ENCODE assay signal across 20 cellular contexts in genomic region chr11:67349457-67349856, GRCh38. TPM values are rescaled to one million over a fixed set of nuclear protein-coding genes. Genes with fewer than 3 reads are reported as not detected.
DNase-seq lines count a peak whose midpoint lies in the region; ATAC-seq, FAIRE-seq and TF ChIP-seq lines count a peak whose summit lies in the region.
"Had no signal": no experiment of that assay in that cellular context is flagged by ENCODE, and none has a peak within 500 bp of the region (broad histone marks: within the 10 kb centered on the region; RNA-seq: fewer than 3 reads in every experiment).

No MANE protein-coding gene starts in this region.

- no peaks in the 10 kb centered on the region for H3K9me3 ChIP-seq in GM12878 (replicated peaks; ENCODE audit: control insufficient read depth, insufficient read depth, low read length)
- H3K9me3 ChIP-seq in prostate gland, result no peaks in the 10 kb centered on the region
- H3K9me3 ChIP-seq in endodermal cell (ENCODE audit: control insufficient read depth, low read length), result no peaks in the 10 kb centered on the region
- H3K9me3 ChIP-seq: ascending aorta had no signal

- H3K4me3 Mint-ChIP-seq in T-helper 1 cell treated with Interleukin-12 subunit alpha and Interleukin-12 subunit beta and Interleukin-4 antibody, amounts not matched to agents 30 μg/mL and 1 μg/mL, for 36 hours, result no peak overlapping the region
- no peak overlapping the region for H3K4me3 Mint-ChIP-seq in endodermal cell
- H3K4me3 Mint-ChIP-seq: activated T-helper 17 cell treated with anti-CD3 and anti-CD28 coated beads, Interleukin-2, amount 50 U/mL, for 72 hours had no signal

- TF ChIP-seq CTCF in GM12878 (IDR thresholded peaks at IDR 0.05 in 2 of 3, conservative IDR thresholded peaks at IDR 0.05 in 1 of 3; ENCODE audit: control insufficient read depth in 2 of 3, extremely low read depth in 1 of 3, insufficient read depth in 1 of 3, low read depth in 3 of 3, low read length in 3 of 3) (no peak), prostate gland (IDR thresholded peaks at IDR 0.05) (no peak), endodermal cell (conservative IDR thresholded peaks at IDR 0.05) (no peak)

- SMC1A ChIA-PET in GM12878 (lab: Charles Lee; ENCODE audit: uncharacterized antibody, unreplicated experiment), result interaction anchor here (1.7 to 15.8 kb wide), 2 partner anchors 28 to 32 kb away, joined by 4 to 646 read pairs; partner anchors contain the start of gene CLCF1

- no peaks in the 10 kb centered on the region for H3K27me3 ChIP-seq in GM12878 (replicated peaks in 1 of 2; ENCODE audit: control insufficient read depth in 2 of 2, insufficient read depth in 2 of 2, low read length in 1 of 2)
- H3K27me3 ChIP-seq in prostate gland (replicated peaks; ENCODE audit: insufficient read depth), result no peaks in the 10 kb centered on the region
- no peaks in the 10 kb centered on the region for H3K27me3 ChIP-seq in endodermal cell (ENCODE audit: control insufficient read depth, insufficient read depth, low read length, poor library complexity, severe bottlenecking)
- H3K27me3 ChIP-seq: ascending aorta, foreskin keratinocyte had no signal

- intact Hi-C loops in GM12878 (cut with micrococcal nuclease; ENCODE audit: unreplicated experiment), result no loop called here
- intact Hi-C loops in prostate gland (cut with DNase I), result no loop called here

- POLR2A ChIA-PET in HEK293T (lab: Yijun Ruan, JAX) (interaction anchor here (0.9 kb wide), 1 partner anchor 32 kb away, joined by 4 read pairs; no protein-coding TSS in a partner anchor), GM12878 (lab: Charles Lee) (interaction anchor here (1.2 to 11.4 kb wide), 4 partner anchors 30 to 77 kb away, joined by 3 to 183 read pairs (median 4); no protein-coding TSS in a partner anchor)

- peaks cover 19% of the 10 kb centered on the region for H3K79me2 ChIP-seq in GM12878 (ENCODE audit: control insufficient read depth, insufficient read depth, low read length)

- H3K36me3 ChIP-seq in GM12878 (ENCODE audit: control insufficient read depth in 2 of 2, insufficient read depth in 2 of 2, low read length in 1 of 2), result no peaks in the 10 kb centered on the region
- H3K36me3 ChIP-seq in prostate gland, result no peaks in the 10 kb centered on the region
- H3K36me3 ChIP-seq in endodermal cell (ENCODE audit: control insufficient read depth, insufficient read depth, low read length), result no peaks in the 10 kb centered on the region
- H3K36me3 ChIP-seq: ascending aorta had no signal

- 100% methylated on average over 2 of the region's 2 CpGs for WGBS in GM12878 (ENCODE audit: insufficient coverage, insufficient replicate concordance, low lambda C conversion rate, missing lambda C conversion rate)
- 90% methylated on average over 2 of the region's 2 CpGs for WGBS in prostate gland
- 83 to 95% methylated on average over 2 of the region's 2 CpGs for WGBS in endodermal cell (ENCODE audit: insufficient coverage in 1 of 2, insufficient read length in 1 of 2), 2 experiments

- no peak for TF ChIP-seq RAD21 in GM12878 (IDR thresholded peaks at IDR 0.05; ENCODE audit: insufficient read depth, low read depth, low read length)

- no peak for FAIRE-seq in GM12878 (lab: Jason Lieb, UNC)
- FAIRE-seq: endothelial cell of umbilical vein, small intestine had no signal

- RAD21 ChIA-PET in GM12878 (lab: Charles Lee; ENCODE audit: unreplicated experiment), result interaction anchor here (1.0 to 10.1 kb wide), 4 partner anchors 22 to 119 kb away, joined by 3 to 525 read pairs (median 98); partner anchors contain the start of gene CLCF1

- no peak for DNase-seq in T-helper 1 cell
- peak; percentile 3 for DNase-seq in HEK293T (ENCODE audit: extremely low spot score)
- no peak for DNase-seq in GM12878 (ENCODE audit: low read depth, low spot score)
- no peak for DNase-seq in prostate gland (ENCODE audit: low spot score)
- DNase-seq in left lobe of liver (ENCODE audit: low spot score), result no peak
- DNase-seq in DMS 273 treated with DMSO at 0.1 percent for 48 hours (lab: John Stamatoyannopoulos, UW), result no peak
- DNase-seq in endodermal cell, result no peak
- DNase-seq: 8988T; activated CD8-positive, alpha-beta memory T cell treated with anti-CD3 and anti-CD28 coated beads for 24 hours; foreskin keratinocyte; HCEC 1CT; NCI-H1436 treated with DMSO at 0.1 percent for 48 hours; small intestine had no signal

- H3K4me2 ChIP-seq in GM12878 (ENCODE audit: control insufficient read depth, insufficient read depth), result no peak overlapping the region; the same call in 1 of the 2 replicates

- H3K27ac Mint-ChIP-seq in T-helper 1 cell treated with Interleukin-12 subunit alpha and Interleukin-12 subunit beta and Interleukin-4 antibody, amounts not matched to agents 30 μg/mL and 1 μg/mL, for 36 hours, result peak overlapping the region; percentile 27
- H3K27ac Mint-ChIP-seq in endodermal cell, result no peak overlapping the region
- H3K27ac Mint-ChIP-seq: activated T-helper 17 cell treated with anti-CD3 and anti-CD28 coated beads, Interleukin-2, amount 50 U/mL, for 72 hours had no signal

- H3K4me1 ChIP-seq in GM12878 (ENCODE audit: control insufficient read depth, insufficient read depth, low read length) (peaks cover 54% of the 10 kb centered on the region), prostate gland (replicated peaks) (peaks cover 23% of the 10 kb centered on the region), endodermal cell (ENCODE audit: control insufficient read depth, insufficient read depth, low read length) (peaks cover 11% of the 10 kb centered on the region)

- CTCF ChIA-PET in HEK293T (lab: Yijun Ruan, JAX), result interaction anchor here (0.5 to 11.6 kb wide), 2 partner anchors 33 to 1239 kb away, joined by 4 to 182 read pairs; no protein-coding TSS in a partner anchor
- CTCF ChIA-PET in GM12878 (lab: Yijun Ruan, JAX), result interaction anchor here (1.1 to 26.2 kb wide), 6 partner anchors 13 to 319 kb away, joined by 3 to 1301 read pairs (median 4); partner anchors contain the start of genes CLCF1 and RAD9A

- H3K9me3 Mint-ChIP-seq in T-helper 1 cell treated with Interleukin-12 subunit alpha and Interleukin-12 subunit beta and Interleukin-4 antibody, amounts not matched to agents 30 μg/mL and 1 μg/mL, for 36 hours, result no peaks in the 10 kb centered on the region
- H3K9me3 Mint-ChIP-seq in endodermal cell, result no peaks in the 10 kb centered on the region
- H3K9me3 Mint-ChIP-seq: activated T-helper 17 cell treated with anti-CD3 and anti-CD28 coated beads, Interleukin-2, amount 50 U/mL, for 72 hours had no signal

- H4K20me1 ChIP-seq in GM12878 (ENCODE audit: control insufficient read depth, insufficient read depth), result no peaks in the 10 kb centered on the region

- no peaks in the 10 kb centered on the region for H3K27me3 Mint-ChIP-seq in T-helper 1 cell treated with Interleukin-12 subunit alpha and Interleukin-12 subunit beta and Interleukin-4 antibody, amounts not matched to agents 30 μg/mL and 1 μg/mL, for 36 hours (ENCODE audit: low read depth)
- H3K27me3 Mint-ChIP-seq in endodermal cell (ENCODE audit: insufficient read depth), result no peaks in the 10 kb centered on the region
- H3K27me3 Mint-ChIP-seq: activated T-helper 17 cell treated with anti-CD3 and anti-CD28 coated beads, Interleukin-2, amount 50 U/mL, for 72 hours had no signal

- H3K9ac ChIP-seq in GM12878 (ENCODE audit: control insufficient read depth, insufficient read depth, low read length) (no peak overlapping the region), endodermal cell (ENCODE audit: extremely low read depth, low read length, poor library complexity, severe bottlenecking) (no peak overlapping the region)

- no peak overlapping the region for H3K27ac ChIP-seq in GM12878 (ENCODE audit: control insufficient read depth, insufficient read depth)
- H3K27ac ChIP-seq in prostate gland, result peak overlapping the region; percentile 6 to 51
- no peak overlapping the region for H3K27ac ChIP-seq in endodermal cell (ENCODE audit: low read depth, low read length)
- H3K27ac ChIP-seq: C4-2B, foreskin keratinocyte, VCaP had no signal

- TF ChIP-seq POLR2A in GM12878 (IDR thresholded peaks at IDR 0.05; ENCODE audit: low read depth, low read length) (peak; percentile 11; the same call in 1 of the 2 replicates), prostate gland (IDR thresholded peaks at IDR 0.05) (no peak)

- H3K36me3 Mint-ChIP-seq in T-helper 1 cell treated with Interleukin-12 subunit alpha and Interleukin-12 subunit beta and Interleukin-4 antibody, amounts not matched to agents 30 μg/mL and 1 μg/mL, for 36 hours (ENCODE audit: low read depth), result peaks cover 7% of the 10 kb centered on the region
- H3K36me3 Mint-ChIP-seq in endodermal cell (ENCODE audit: low read depth), result no peaks in the 10 kb centered on the region

- H3K4me3 ChIP-seq in GM12878, result no peak overlapping the region
- no peak overlapping the region for H3K4me3 ChIP-seq in prostate gland
- H3K4me3 ChIP-seq in endodermal cell (ENCODE audit: low read length), result no peak overlapping the region
- H3K4me3 ChIP-seq: ascending aorta had no signal

- no TSS peak for BruUV-seq in GM12878 (replicated peaks; lab: Mats Ljungman, UMichigan)

- no peak for TF ChIP-seq EP300 in GM12878 (IDR thresholded peaks at IDR 0.05; ENCODE audit: borderline replicate concordance in 1 of 2, control insufficient read depth in 1 of 2, low read depth in 2 of 2, low read length in 2 of 2)

- in situ Hi-C loops in GM12878 (cut with MboI), result no loop called here

- ATAC-seq in GM12878 (no peak), left lobe of liver (no peak)
- ATAC-seq: activated T-helper 17 cell treated with anti-CD3 and anti-CD28 coated beads, Interleukin-2, amount 50 U/mL, for 72 hours; foreskin keratinocyte; Right ventricle myocardium inferior had no signal

- H3K4me1 Mint-ChIP-seq in T-helper 1 cell treated with Interleukin-12 subunit alpha and Interleukin-12 subunit beta and Interleukin-4 antibody, amounts not matched to agents 30 μg/mL and 1 μg/mL, for 36 hours (ENCODE audit: low read depth), result peaks cover 44% of the 10 kb centered on the region
- peaks cover 21% of the 10 kb centered on the region for H3K4me1 Mint-ChIP-seq in endodermal cell

- H2AFZ ChIP-seq in GM12878 (ENCODE audit: control insufficient read depth, low read depth, low read length), result no peak overlapping the region

RNA-seq across cellular contexts. Expression of gene POLD4, which starts 3.9 kb away (rescaled TPM):
- 56.1 and 63.5 TPM in 2 replicates for total RNA-seq in GM12878 (2013; cell fraction: nucleolus; rRNA removed)
- 140 and 142 TPM in 2 replicates for total RNA-seq in GM12878 (2014; rRNA removed)
- 46.8 and 51.2 TPM in 2 replicates for total RNA-seq in GM12878 (2014; rRNA removed; fragmentation: Illumina TruSeq; extraction: Trizol)
- 103 and 110 TPM in 2 replicates for total RNA-seq in GM12878 (2021)
- 80.8 TPM for polyA plus RNA-seq in GM12878 (2011; ENCODE audit: low read depth)
- polyA plus RNA-seq in GM12878 (2011; rRNA removed), result 43.4 and 72.8 TPM in 2 replicates
- polyA plus RNA-seq in GM12878 (2011; cell fraction: cytosol; rRNA removed), result 189 and 201 TPM in 2 replicates
- polyA plus RNA-seq in GM12878 (2011; cell fraction: nucleus; rRNA removed), result 133 and 135 TPM in 2 replicates
- polyA plus RNA-seq in GM12878 (2012), result 174 and 197 TPM in 2 replicates
- 11.5 and 25.8 TPM in 2 replicates for polyA plus RNA-seq in GM12878 (2014; fragmentation: Illumina TruSeq; extraction: Trizol)
- 10 to 100 TPM in 1 of 2 experiments, 1 to 10 TPM in 1; 8.1 to 23.5 TPM for polyA plus RNA-seq in GM12878 (2014; fragmentation: Nextera tagmentation; extraction: Ambion mirVana)
- polyA plus RNA-seq in GM12878 (2014; rRNA removed), result 176 and 184 TPM in 2 replicates
- polyA plus RNA-seq in GM12878 (2016; fragmentation: Nextera tagmentation; extraction: Ambion mirVana), result 100 to 1,000 TPM; 120 to 125 TPM
- 22.5 and 64.9 TPM in 2 replicates for polyA minus RNA-seq in GM12878 (2011; rRNA and poly(A)+ RNA removed)
- polyA minus RNA-seq in GM12878 (2011; cell fraction: cytosol; rRNA and poly(A)+ RNA removed), result 39.0 and 41.6 TPM in 2 replicates
- 35.1 and 49.9 TPM in 2 replicates for polyA minus RNA-seq in GM12878 (2011; cell fraction: nucleus; rRNA and poly(A)+ RNA removed)
- 100 to 1,000 TPM in 1 of 2 donors, 10 to 100 TPM in 1; 95.1 to 145 TPM for total RNA-seq in prostate gland
- 96.6 TPM for total RNA-seq in left lobe of liver
- 10 to 100 TPM; 40.7 to 47.6 TPM for total RNA-seq in endodermal cell
- polyA plus RNA-seq in endodermal cell (2013, experiment 1 of 2), result 24.3 TPM
- 30.1 TPM for polyA plus RNA-seq in endodermal cell (2013, experiment 2 of 2)

RNA-seq across cellular contexts. Expression of gene CLCF1, which starts 23.9 kb away (rescaled TPM):
- total RNA-seq in GM12878 (2013; cell fraction: nucleolus; rRNA removed), result 0.98 and 1.1 TPM in 2 replicates
- total RNA-seq in GM12878 (2014; rRNA removed), result 0.68 and 0.82 TPM in 2 replicates
- total RNA-seq in GM12878 (2014; rRNA removed; fragmentation: Illumina TruSeq; extraction: Trizol), result 0.63 and 0.64 TPM in 2 replicates
- total RNA-seq in GM12878 (2021), result 1.3 and 1.5 TPM in 2 replicates
- polyA plus RNA-seq in GM12878 (2011; ENCODE audit: low read depth), result 0.31 TPM
- polyA plus RNA-seq in GM12878 (2011; rRNA removed), result 0.12 and 0.16 TPM in 2 replicates
- polyA plus RNA-seq in GM12878 (2011; cell fraction: cytosol; rRNA removed), result 0.42 and 0.45 TPM in 2 replicates
- polyA plus RNA-seq in GM12878 (2011; cell fraction: nucleus; rRNA removed), result 0.84 and 1.2 TPM in 2 replicates
- polyA plus RNA-seq in GM12878 (2012), result 0.74 and 0.87 TPM in 2 replicates
- polyA plus RNA-seq in GM12878 (2014; fragmentation: Illumina TruSeq; extraction: Trizol), result 0.25 and 0.79 TPM in 2 replicates
- polyA plus RNA-seq in GM12878 (2014; fragmentation: Nextera tagmentation; extraction: Ambion mirVana), result under 1 TPM; 0.24 to 0.58 TPM
- 2.1 and 2.4 TPM in 2 replicates for polyA plus RNA-seq in GM12878 (2014; rRNA removed)
- under 1 TPM in 1 of 2 experiments, not detected in 1; 0.35 TPM for polyA plus RNA-seq in GM12878 (2016; fragmentation: Nextera tagmentation; extraction: Ambion mirVana)
- polyA minus RNA-seq in GM12878 (2011; rRNA and poly(A)+ RNA removed), result 0.37 and 0.52 TPM in 2 replicates
- polyA minus RNA-seq in GM12878 (2011; cell fraction: cytosol; rRNA and poly(A)+ RNA removed), result not detected in 2 replicates
- polyA minus RNA-seq in GM12878 (2011; cell fraction: nucleus; rRNA and poly(A)+ RNA removed), result 0.24 and 0.38 TPM in 2 replicates
- total RNA-seq in prostate gland, result 1 to 10 TPM; 2.5 to 2.6 TPM
- 0.43 TPM for total RNA-seq in left lobe of liver
- 1 to 10 TPM; 3.6 to 4.8 TPM for total RNA-seq in endodermal cell
- polyA plus RNA-seq in endodermal cell (2013, experiment 1 of 2), result 2.4 TPM
- polyA plus RNA-seq in endodermal cell (2013, experiment 2 of 2), result 2.6 TPM

RNA-seq across cellular contexts. Expression of gene RAD9A, which starts 42.3 kb away (rescaled TPM):
- total RNA-seq in GM12878 (2013; cell fraction: nucleolus; rRNA removed), result 30.1 and 32.3 TPM in 2 replicates
- 21.0 and 21.9 TPM in 2 replicates for total RNA-seq in GM12878 (2014; rRNA removed)
- total RNA-seq in GM12878 (2014; rRNA removed; fragmentation: Illumina TruSeq; extraction: Trizol), result 8.2 TPM in 2 replicates
- total RNA-seq in GM12878 (2021), result 29.5 and 32.7 TPM in 2 replicates
- 12.9 TPM for polyA plus RNA-seq in GM12878 (2011; ENCODE audit: low read depth)
- 9.6 and 18.6 TPM in 2 replicates for polyA plus RNA-seq in GM12878 (2011; rRNA removed)
- polyA plus RNA-seq in GM12878 (2011; cell fraction: cytosol; rRNA removed), result 31.8 and 50.4 TPM in 2 replicates
- polyA plus RNA-seq in GM12878 (2011; cell fraction: nucleus; rRNA removed), result 114 and 143 TPM in 2 replicates
- 21.3 and 26.9 TPM in 2 replicates for polyA plus RNA-seq in GM12878 (2012)
- polyA plus RNA-seq in GM12878 (2014; fragmentation: Illumina TruSeq; extraction: Trizol), result 5.8 and 15.6 TPM in 2 replicates
- 1 to 10 TPM; 1.1 to 3.6 TPM for polyA plus RNA-seq in GM12878 (2014; fragmentation: Nextera tagmentation; extraction: Ambion mirVana)
- polyA plus RNA-seq in GM12878 (2014; rRNA removed), result 36.2 and 37.6 TPM in 2 replicates
- polyA plus RNA-seq in GM12878 (2016; fragmentation: Nextera tagmentation; extraction: Ambion mirVana), result 10 to 100 TPM; 22.0 to 25.6 TPM
- polyA minus RNA-seq in GM12878 (2011; rRNA and poly(A)+ RNA removed), result 7.2 and 11.3 TPM in 2 replicates
- polyA minus RNA-seq in GM12878 (2011; cell fraction: cytosol; rRNA and poly(A)+ RNA removed), result 4.8 and 10.5 TPM in 2 replicates
- 14.0 and 24.6 TPM in 2 replicates for polyA minus RNA-seq in GM12878 (2011; cell fraction: nucleus; rRNA and poly(A)+ RNA removed)
- 10 to 100 TPM; 30.2 to 49.4 TPM for total RNA-seq in prostate gland
- 14.9 TPM for total RNA-seq in left lobe of liver
- total RNA-seq in endodermal cell, result 10 to 100 TPM; 28.3 to 41.4 TPM
- polyA plus RNA-seq in endodermal cell (2013, experiment 1 of 2), result 31.1 TPM
- polyA plus RNA-seq in endodermal cell (2013, experiment 2 of 2), result 31.1 TPM

RNA-seq across cellular contexts. Expression of gene SSH3, which starts 46.1 kb away (rescaled TPM):
- 0.93 and 0.94 TPM in 2 replicates for total RNA-seq in GM12878 (2013; cell fraction: nucleolus; rRNA removed)
- total RNA-seq in GM12878 (2014; rRNA removed) (0.11 and 0.73 TPM in 2 replicates), GM12878 (2014; rRNA removed; fragmentation: Illumina TruSeq; extraction: Trizol) (0.18 and 0.23 TPM in 2 replicates), GM12878 (2021) (0.80 and 1.7 TPM in 2 replicates), prostate gland (100 to 1,000 TPM in 1 of 2 donors, 10 to 100 TPM in 1; 70.9 to 101 TPM), left lobe of liver (18.2 TPM), endodermal cell (10 to 100 TPM; 39.1 to 44.4 TPM)
- polyA plus RNA-seq in GM12878 (2011; ENCODE audit: low read depth), result 0.09 TPM
- polyA plus RNA-seq in GM12878 (2011; rRNA removed) (0.05 and 0.10 TPM in 2 replicates), GM12878 (2014; fragmentation: Illumina TruSeq; extraction: Trizol) (0.08 and 0.21 TPM in 2 replicates), GM12878 (2014; fragmentation: Nextera tagmentation; extraction: Ambion mirVana) (not detected), GM12878 (2014; rRNA removed) (0.83 and 0.94 TPM in 2 replicates), GM12878 (2016; fragmentation: Nextera tagmentation; extraction: Ambion mirVana) (under 1 TPM in 1 of 2 experiments, not detected in 1; 0.28 TPM)
- polyA plus RNA-seq in GM12878 (2011; cell fraction: cytosol; rRNA removed), result 0.04 and 0.13 TPM in 2 replicates
- polyA plus RNA-seq in GM12878 (2011; cell fraction: nucleus; rRNA removed), result 1.4 and 2.0 TPM in 2 replicates
- polyA plus RNA-seq in GM12878 (2012), result 0.24 and 0.38 TPM in 2 replicates
- 0.26 TPM in 1 of 2 replicates, not detected in the other for polyA minus RNA-seq in GM12878 (2011; rRNA and poly(A)+ RNA removed)
- 0.53 TPM in 1 of 2 replicates, not detected in the other for polyA minus RNA-seq in GM12878 (2011; cell fraction: cytosol; rRNA and poly(A)+ RNA removed)
- 0.48 and 2.2 TPM in 2 replicates for polyA minus RNA-seq in GM12878 (2011; cell fraction: nucleus; rRNA and poly(A)+ RNA removed)
- 22.0 TPM for polyA plus RNA-seq in endodermal cell (2013, experiment 1 of 2)
- 16.0 TPM for polyA plus RNA-seq in endodermal cell (2013, experiment 2 of 2)

RNA-seq across cellular contexts. Expression of gene PPP1CA, which starts 52.2 kb away (rescaled TPM):
- total RNA-seq in GM12878 (2013; cell fraction: nucleolus; rRNA removed), result 38.1 and 44.1 TPM in 2 replicates
- total RNA-seq in GM12878 (2014; rRNA removed) (342 and 371 TPM in 2 replicates), GM12878 (2014; rRNA removed; fragmentation: Illumina TruSeq; extraction: Trizol) (170 and 176 TPM in 2 replicates), GM12878 (2021) (265 and 269 TPM in 2 replicates), prostate gland (100 to 1,000 TPM; 168 to 215 TPM), left lobe of liver (63.1 TPM), endodermal cell (100 to 1,000 TPM; 182 to 212 TPM)
- 75.3 TPM for polyA plus RNA-seq in GM12878 (2011; ENCODE audit: low read depth)
- polyA plus RNA-seq in GM12878 (2011; rRNA removed) (86.0 and 211 TPM in 2 replicates), GM12878 (2014; fragmentation: Illumina TruSeq; extraction: Trizol) (128 and 202 TPM in 2 replicates), GM12878 (2014; fragmentation: Nextera tagmentation; extraction: Ambion mirVana) (10 to 100 TPM; 26.4 to 41.7 TPM), GM12878 (2014; rRNA removed) (306 and 326 TPM in 2 replicates), GM12878 (2016; fragmentation: Nextera tagmentation; extraction: Ambion mirVana) (100 to 1,000 TPM; 417 to 458 TPM)
- polyA plus RNA-seq in GM12878 (2011; cell fraction: cytosol; rRNA removed), result 440 and 506 TPM in 2 replicates
- polyA plus RNA-seq in GM12878 (2011; cell fraction: nucleus; rRNA removed), result 220 and 242 TPM in 2 replicates
- 174 and 181 TPM in 2 replicates for polyA plus RNA-seq in GM12878 (2012)
- 121 and 204 TPM in 2 replicates for polyA minus RNA-seq in GM12878 (2011; rRNA and poly(A)+ RNA removed)
- 83.8 and 94.6 TPM in 2 replicates for polyA minus RNA-seq in GM12878 (2011; cell fraction: cytosol; rRNA and poly(A)+ RNA removed)
- 49.0 and 75.9 TPM in 2 replicates for polyA minus RNA-seq in GM12878 (2011; cell fraction: nucleus; rRNA and poly(A)+ RNA removed)
- 151 TPM for polyA plus RNA-seq in endodermal cell (2013, experiment 1 of 2)
- 148 TPM for polyA plus RNA-seq in endodermal cell (2013, experiment 2 of 2)

Comparison
In these comparisons a context has a peak if more than half of its experiments do, and no peak if none do; other contexts are left out.
1. H3K27ac ChIP-seq: peak in prostate gland (2 of 2); none in GM12878 (single experiment) and endodermal cell (single experiment).